In genomic region chr11:128424867-128425285, GRCh38 we compare ENCODE assay signal across 1 cellular context.
TF ChIP-seq lines count a peak whose summit lies in the region.

No MANE protein-coding gene starts in this region.

TF ChIP-seq in GM23338, 12 proteins besides CTCF, POLR2A, EP300 and RAD21 (continued from another document):
- no peak for TF ChIP-seq ETS1 (IDR thresholded peaks at IDR 0.05)
